27 cellular contexts compared by ENCODE assay signal in the genomic region with DNA sequence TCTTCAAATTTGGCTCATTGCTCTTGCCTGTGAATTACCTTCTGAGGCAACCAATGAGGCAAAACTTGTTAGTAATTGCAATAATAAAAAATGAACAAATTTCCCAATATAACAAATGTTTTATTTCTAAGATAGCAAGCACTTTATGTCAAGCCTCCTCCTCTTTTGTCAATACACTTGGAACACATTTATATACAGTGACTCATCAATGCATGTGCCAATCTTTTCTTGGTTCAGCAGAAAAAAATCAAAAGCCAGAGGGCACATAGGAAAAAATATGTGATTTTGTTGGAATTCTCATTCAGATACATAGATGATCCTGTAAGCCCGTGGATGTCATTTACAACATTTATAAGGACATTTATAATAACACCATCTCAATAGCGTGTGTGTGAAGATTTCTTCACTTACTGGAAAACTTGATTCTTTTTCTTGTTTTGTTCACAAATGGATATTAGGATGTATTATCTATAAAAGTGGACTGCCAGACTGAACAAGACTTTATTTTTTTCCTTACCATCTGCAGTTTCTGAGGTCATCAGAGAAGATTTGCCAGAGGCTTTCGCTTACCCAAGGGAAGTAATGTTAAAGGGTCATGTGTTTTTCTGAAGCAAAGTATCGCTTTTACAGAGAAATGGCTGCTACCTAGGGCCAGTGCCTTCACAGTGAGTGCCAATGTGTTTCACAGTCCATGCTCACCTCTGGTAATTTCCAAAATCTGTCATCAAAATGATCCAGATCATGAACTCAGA.
DNase-seq lines count a peak whose midpoint lies in the region; ATAC-seq, FAIRE-seq and TF ChIP-seq lines count a peak whose summit lies in the region.
"Had no signal": no experiment of that assay in that cellular context is flagged by ENCODE, and none has a peak within 500 bp of the region (broad histone marks: within the 10 kb centered on the region; RNA-seq: fewer than 3 reads in every experiment).

No MANE protein-coding gene starts in this region.

- no peak for TF ChIP-seq POLR2A in gastroesophageal sphincter (IDR thresholded peaks at IDR 0.05)

- H3K9me3 ChIP-seq in left ventricle myocardium inferior (replicated peaks) (peaks cover 7% of the 10 kb centered on the region), gastroesophageal sphincter (no peaks in the 10 kb centered on the region)
- H3K9me3 ChIP-seq: BLaER1, SJCRH30 had no signal

- WGBS in gastroesophageal sphincter (ENCODE audit: low coverage in 1 of 2), 2 donors = 48 to 58% methylated on average over 4 of the region's 4 CpGs

- no peak for FAIRE-seq in bronchial epithelial cell (lab: Jason Lieb, UNC)

- TF ChIP-seq CTCF in bronchial epithelial cell (IDR thresholded peaks at IDR 0.05; ENCODE audit: insufficient read depth, low read length, severe bottlenecking) (no peak), left ventricle myocardium inferior (IDR thresholded peaks at IDR 0.05; ENCODE audit: borderline replicate concordance) (no peak), gastroesophageal sphincter (IDR thresholded peaks at IDR 0.05) (no peak)

- H3K27me3 ChIP-seq in bronchial epithelial cell (ENCODE audit: control insufficient read depth, insufficient read depth, low read length) (no peaks in the 10 kb centered on the region), left ventricle myocardium inferior (ENCODE audit: low read depth) (no peaks in the 10 kb centered on the region), gastroesophageal sphincter (no peaks in the 10 kb centered on the region)
- H3K27me3 ChIP-seq: BLaER1, cardiac muscle cell, SJCRH30 had no signal

- in situ Hi-C loops in G401 (cut with HindIII; ENCODE audit: low sequenced_read_pairs) = no loop called here

- H3K4me1 ChIP-seq in left ventricle myocardium inferior (no peaks in the 10 kb centered on the region), gastroesophageal sphincter (peaks cover 0 to 21% (median 0%) of the 10 kb centered on the region in 3 donors)
- H3K4me1 ChIP-seq: BLaER1, SJCRH30 had no signal

- ATAC-seq in gastroesophageal sphincter = no peak
- ATAC-seq: effector memory CD8-positive, alpha-beta T cell; sciatic nerve; stimulated activated memory B cell treated with anti-CD40 and anti-IgM and Interleukin-4, amounts not matched to agents 10 μg/mL and 1 μg/mL and 100 μg/mL, for 72 hours; WTC11 had no signal

- H3K27ac ChIP-seq in left ventricle myocardium inferior (replicated peaks) = peak overlapping the region; percentile 16
- H3K27ac ChIP-seq in gastroesophageal sphincter = peak overlapping the region in 1 of 4 donors; percentile 22
- H3K27ac ChIP-seq: BLaER1, cardiac muscle cell, KMS-11, PC-9, SJCRH30 had no signal

- intact Hi-C loops in left ventricle myocardium inferior (cut with micrococcal nuclease) = no loop called here

- no peaks in the 10 kb centered on the region for H3K36me3 ChIP-seq in bronchial epithelial cell (ENCODE audit: control insufficient read depth, insufficient read depth, low read length)
- no peaks in the 10 kb centered on the region for H3K36me3 ChIP-seq in left ventricle myocardium inferior
- H3K36me3 ChIP-seq in gastroesophageal sphincter = no peaks in the 10 kb centered on the region
- H3K36me3 ChIP-seq: BLaER1, cardiac muscle cell, SJCRH30 had no signal

- TF ChIP-seq EP300 in gastroesophageal sphincter (IDR thresholded peaks at IDR 0.05) = no peak

- DNase-seq in EL = peak; percentile 19
- peak; percentile 20 for DNase-seq in M059J (ENCODE audit: low read depth)
- DNase-seq in bronchial epithelial cell (ENCODE audit: low read depth) = peak; percentile 36
- no peak for DNase-seq in left ventricle myocardium inferior
- no peak for DNase-seq in NCI-H1417 treated with DMSO at 0.1 percent for 48 hours (lab: John Stamatoyannopoulos, UW)
- no peak for DNase-seq in G401 (ENCODE audit: low spot score)
- no peak for DNase-seq in glomerular visceral epithelial cell (ENCODE audit: extremely low spot score)
- DNase-seq: activated naive CD4-positive, alpha-beta T cell treated with anti-CD3 and anti-CD28 coated beads, Interleukin-2, amount 10 ng/mL, durations not matched to agents 7 days and 5 days; amniotic stem cell; cortex of kidney; DMS79; effector memory CD8-positive, alpha-beta T cell; H7; head of caudate nucleus; kidney glomerular epithelial cell; NCI-H510A treated with DMSO at 0.1 percent for 48 hours; PC-9; SJCRH30; stimulated activated CD4-positive, alpha-beta T cell treated with anti-CD3 and anti-CD28 coated beads, Interleukin-4, amount 100 ng/mL, for 4 hours; substantia nigra had no signal

- H3K4me3 ChIP-seq in bronchial epithelial cell (ENCODE audit: low read depth, low read length) (no peak overlapping the region), left ventricle myocardium inferior (no peak overlapping the region), gastroesophageal sphincter (no peak overlapping the region)
- H3K4me3 ChIP-seq: BLaER1, cardiac muscle cell, PC-9, SJCRH30 had no signal

Comparison
In these comparisons a context has a peak if more than half of its experiments do, and no peak if none do; other contexts are left out.
1. DNase-seq: peak in EL (single experiment), M059J (single experiment) and bronchial epithelial cell (single experiment); none in left ventricle myocardium inferior (single experiment), NCI-H1417 treated with DMSO at 0.1 percent for 48 hours (single experiment), G401 (single experiment) and glomerular visceral epithelial cell (single experiment).